In the genomic region with DNA sequence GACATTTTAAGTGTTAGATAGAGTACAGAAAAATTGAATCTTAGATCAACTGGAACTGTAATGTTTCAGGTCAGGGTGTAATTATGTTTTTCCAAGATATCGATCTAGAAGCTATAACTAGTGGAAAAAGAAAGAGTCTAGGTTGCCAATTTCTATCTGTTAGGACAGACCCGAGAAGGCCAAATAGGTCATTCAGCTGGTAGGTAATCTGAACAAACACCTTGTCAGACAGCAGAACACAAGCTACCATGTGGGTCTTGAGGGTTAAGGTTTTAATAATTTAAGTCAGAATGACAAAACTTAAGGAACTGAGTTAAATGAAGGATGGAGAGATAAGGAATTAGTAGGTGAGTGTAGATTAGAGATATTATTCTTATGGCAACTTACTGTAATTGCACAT, we compare ENCODE assay signal across 31 cellular contexts.
"Had no signal": no experiment of that assay in that cellular context is flagged by ENCODE, and none has a peak within 500 bp of the region (broad histone marks: within the 10 kb centered on the region; RNA-seq: fewer than 3 reads in every experiment).

No MANE protein-coding gene starts in this region.

- H3K4me3 ChIP-seq: adrenal gland, body of pancreas, cardiac muscle cell, coronary artery, dorsolateral prefrontal cortex, esophagus squamous epithelium, gastroesophageal sphincter, heart right ventricle had no signal

- H3K36me3 ChIP-seq: adrenal gland had no signal

- H3K9me3 ChIP-seq: adrenal gland, body of pancreas, esophagus squamous epithelium, gastroesophageal sphincter, heart right ventricle had no signal

- H3K27me3 ChIP-seq: adrenal gland, body of pancreas, cardiac muscle cell, dorsolateral prefrontal cortex, esophagus squamous epithelium, gastroesophageal sphincter, heart right ventricle had no signal

- H3K4me1 ChIP-seq: body of pancreas, esophagus squamous epithelium, gastroesophageal sphincter had no signal

- DNase-seq: activated B cell treated with CpG ODN at 0.5 μM for 24 hours; activated CD4-positive, alpha-beta T cell treated with anti-CD3 and anti-CD28 coated beads for 48 hours; activated CD4-positive, alpha-beta T cell treated with anti-CD3 and anti-CD28 coated beads, Interleukin-2, amount 50 U/mL, for 1 hour; activated CD4-positive, alpha-beta T cell treated with anti-CD3 and anti-CD28 coated beads, Interleukin-2, amount 50 U/mL, for 48 hours; activated CD8-positive, alpha-beta memory T cell treated with anti-CD3 and anti-CD28 coated beads for 24 hours; activated CD8-positive, alpha-beta T cell treated with anti-CD3 and anti-CD28 coated beads for 36 hours; activated effector memory CD4-positive, alpha-beta T cell treated with Interleukin-2 at 50 U/mL for 16 hours; activated naive CD4-positive, alpha-beta T cell treated with anti-CD3 and anti-CD28 coated beads for 36 hours; activated naive CD8-positive, alpha-beta T cell treated with anti-CD3 and anti-CD28 coated beads for 36 hours; activated naive CD8-positive, alpha-beta T cell treated with anti-CD3 and anti-CD28 coated beads, Interleukin-2, amount 50 U/mL, for 24 hours; activated T-cell treated with anti-CD3 and anti-CD28 coated beads, Interleukin-2, amount 50 U/mL, for 4 hours; adrenal gland; amygdala; aorta; body of pancreas; central memory CD4-positive, alpha-beta T cell; dorsolateral prefrontal cortex; effector memory CD4-positive, alpha-beta T cell; endodermal cell; esophagus squamous epithelium; foreskin melanocyte; heart right ventricle; T-helper 1 cell; T-helper 17 cell; T1000; WERI-Rb-1 had no signal

- H3K27ac ChIP-seq: adrenal gland, body of pancreas, cardiac muscle cell, coronary artery, dorsolateral prefrontal cortex, esophagus squamous epithelium, gastroesophageal sphincter, heart right ventricle, WERI-Rb-1 had no signal

- ATAC-seq: activated CD4-positive, CD25-positive, alpha-beta regulatory T cell treated with anti-CD3 and anti-CD28 coated beads, Interleukin-2, amount 50 U/mL, for 24 hours; activated CD8-positive, alpha-beta T cell treated with anti-CD3 and anti-CD28 coated beads for 36 hours; activated naive CD8-positive, alpha-beta T cell treated with anti-CD3 and anti-CD28 coated beads, Interleukin-2, amount 50 U/mL, for 24 hours; activated T-cell treated with anti-CD3 and anti-CD28 coated beads, Interleukin-2, amount 50 U/mL, for 4 hours; activated T-helper 17 cell treated with anti-CD3 and anti-CD28 coated beads, Interleukin-2, amount 50 U/mL, for 72 hours; body of pancreas; gastroesophageal sphincter; heart right ventricle; T-helper 17 cell had no signal
